ENCODE assay signal across 8 cellular contexts in the genomic region with DNA sequence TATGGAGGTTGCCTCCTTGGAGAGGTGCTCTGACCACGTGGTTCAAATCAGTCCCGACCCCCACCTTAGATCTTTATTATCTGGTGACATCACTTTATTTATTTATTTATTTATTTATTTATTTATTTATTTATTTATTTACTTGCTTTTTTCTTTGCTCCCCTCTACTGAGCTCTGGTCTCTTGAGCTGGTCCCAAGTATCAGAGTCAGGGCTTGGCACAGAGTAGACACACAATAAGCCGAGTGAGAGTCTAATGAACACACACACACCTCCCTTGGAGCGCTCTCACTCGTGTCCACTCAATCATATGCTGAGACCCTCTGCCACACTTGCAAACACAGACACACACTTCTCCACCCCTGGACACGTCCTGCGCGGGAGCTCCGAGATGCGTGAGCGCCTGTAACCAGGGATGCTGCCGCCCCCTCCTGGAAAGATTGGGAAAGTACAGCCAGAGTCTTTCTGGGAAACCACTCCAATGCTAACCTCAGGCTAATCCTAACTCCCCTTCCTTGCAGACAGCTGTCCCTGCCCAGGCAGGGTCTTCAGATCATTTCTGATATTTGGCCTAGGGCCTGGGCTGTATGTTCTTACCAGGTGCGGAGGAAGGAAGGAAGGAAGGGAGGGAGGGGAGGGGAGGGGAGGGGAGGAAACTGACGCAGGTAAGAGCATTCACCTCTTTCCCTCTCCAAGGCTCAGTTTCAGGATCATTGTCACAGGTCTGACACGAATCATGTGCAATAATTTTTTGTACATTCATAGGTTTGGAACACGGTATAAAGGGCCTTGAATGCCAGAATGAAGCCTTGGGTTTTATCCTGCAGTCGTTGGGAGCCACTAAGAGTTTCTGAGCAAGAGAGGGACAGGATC.
DNase-seq lines count a peak whose midpoint lies in the region; ATAC-seq and TF ChIP-seq lines count a peak whose summit lies in the region.

No MANE protein-coding gene starts in this region.

- BruUV-seq in A673 (replicated peaks; lab: Mats Ljungman, UMichigan): no TSS peak

- H3K4me1 ChIP-seq in A673 (ENCODE audit: insufficient read depth, low read length, poor library complexity, severe bottlenecking): no peaks in the 10 kb centered on the region
- H3K4me1 ChIP-seq in liver (ENCODE audit: control insufficient read depth in 4 of 4, insufficient read depth in 4 of 4, low read length in 3 of 4): peaks cover 0 to 3% (median 1%) of the 10 kb centered on the region in 4 donors

- POLR2A ChIA-PET in A673 (lab: Charles Lee; ENCODE audit: low non-redundant PET): interaction anchor here (0.6 kb wide), 2 partner anchors 10 to 65 kb away, joined by 4 to 11 read pairs; no protein-coding TSS in a partner anchor

- no peak overlapping the region for H3K27ac Mint-ChIP-seq in chondrocyte (ENCODE audit: unreplicated experiment)

- no peaks in the 10 kb centered on the region for H3K9me3 Mint-ChIP-seq in chondrocyte (ENCODE audit: low read depth)

- in situ Hi-C loops in GM13976 (cut with MboI; ENCODE audit: low sequenced_read_pairs, unreplicated experiment): loop anchor here (25.0 kb wide), 1 partner anchor 410 kb away; no protein-coding TSS in a partner anchor

- H3K4me3 Mint-ChIP-seq in chondrocyte (ENCODE audit: unreplicated experiment): no peak overlapping the region

- TF ChIP-seq RAD21 in liver (IDR thresholded peaks at IDR 0.05): peak; percentile 94 to 97

- H3K36me3 Mint-ChIP-seq in chondrocyte (ENCODE audit: low read depth): no peaks in the 10 kb centered on the region

- no peak overlapping the region for H3K27ac ChIP-seq in A673 (ENCODE audit: low read depth, low read length, poor library complexity, severe bottlenecking)
- H3K27ac ChIP-seq in liver (ENCODE audit: low read depth in 1 of 2, low read length in 2 of 2): no peak overlapping the region

- H3K27me3 ChIP-seq in A673 (replicated peaks; ENCODE audit: insufficient read depth, low read depth, low read length, poor library complexity) (no peaks in the 10 kb centered on the region), liver (ENCODE audit: control insufficient read depth in 4 of 4, insufficient read depth in 4 of 4, low read length in 3 of 4) (peaks cover 0 to 3% (median 0%) of the 10 kb centered on the region in 4 donors)

- WGBS in liver: 19% methylated on average over 17 of the region's 17 CpGs

- H3K27me3 Mint-ChIP-seq in chondrocyte (ENCODE audit: low read depth): peaks cover 24% of the 10 kb centered on the region

- no peaks in the 10 kb centered on the region for H3K36me3 ChIP-seq in A673 (ENCODE audit: insufficient read depth, low read length, poor library complexity, severe bottlenecking)
- no peaks in the 10 kb centered on the region for H3K36me3 ChIP-seq in liver (ENCODE audit: control insufficient read depth in 4 of 4, insufficient read depth in 3 of 4, low read depth in 1 of 4, low read length in 3 of 4)

- H3K4me1 Mint-ChIP-seq in chondrocyte (ENCODE audit: low read depth): peaks cover 4% of the 10 kb centered on the region

- intact Hi-C loops in A673 (cut with micrococcal nuclease; ENCODE audit: unreplicated experiment): loop anchor here (1.0 to 10.0 kb wide), 5 partner anchors 166 to 408 kb away; no protein-coding TSS in a partner anchor

- H3K4me3 ChIP-seq in A673 (ENCODE audit: low read depth, low read length, poor library complexity, severe bottlenecking) (no peak overlapping the region), liver (ENCODE audit: low read depth in 1 of 3, low read length in 3 of 3) (no peak overlapping the region)

- TF ChIP-seq CTCF in A673 (conservative IDR thresholded peaks at IDR 0.05; ENCODE audit: low read depth, low read length): peak; percentile 93
- peak; percentile 89 for TF ChIP-seq CTCF in GM13976 (IDR thresholded peaks at IDR 0.05; ENCODE audit: borderline replicate concordance, control extremely low read depth, extremely low read depth, insufficient read depth, missing control alignments)
- TF ChIP-seq CTCF in chondrocyte (IDR thresholded peaks at IDR 0.05): peak; percentile 93
- TF ChIP-seq CTCF in liver (IDR thresholded peaks at IDR 0.05; ENCODE audit: low read depth, low read length, missing input control): peak; percentile 90

- ATAC-seq in HG03039 (IDR thresholded peaks at IDR 0.05; ENCODE audit: unreplicated experiment): no peak

- no peak overlapping the region for H3K9ac ChIP-seq in liver (ENCODE audit: low read depth in 1 of 2, low read length in 2 of 2)

- CTCF ChIA-PET in A673 (lab: Charles Lee): interaction anchor here (0.9 to 1.5 kb wide), 7 partner anchors 11 to 408 kb away, joined by 3 to 10 read pairs (median 7); no protein-coding TSS in a partner anchor

- DNase-seq in A673 (ENCODE audit: low spot score): peak; percentile 72
- peak; percentile 80 for DNase-seq in GM13976 (ENCODE audit: low spot score)
- peak; percentile 80 for DNase-seq in NCI-H2171 treated with DMSO at 0.1 percent for 48 hours (lab: John Stamatoyannopoulos, UW)
- DNase-seq in activated CD4-positive, alpha-beta T cell treated with anti-CD3 and anti-CD28 coated beads for 4 hours: peak; percentile 59 to 69
- DNase-seq in chondrocyte (ENCODE audit: low spot score): no peak
- peak; percentile 18 to 55 (median 37) for DNase-seq in stimulated activated CD4-positive, alpha-beta T cell treated with anti-CD3 and anti-CD28 coated beads, TNF-alpha, amount 100 ng/mL, for 1 hour (ENCODE audit: low read depth in 3 of 3, low spot score in 1 of 3)

- H3K9me3 ChIP-seq in A673 (ENCODE audit: low read depth, low read length, poor library complexity, severe bottlenecking): no peaks in the 10 kb centered on the region
- no peaks in the 10 kb centered on the region for H3K9me3 ChIP-seq in liver (ENCODE audit: control insufficient read depth in 4 of 4, low read length in 3 of 4)

TF ChIP-seq in liver, 16 proteins besides CTCF, POLR2A, EP300 and RAD21:
- TF ChIP-seq, protein P1, sequence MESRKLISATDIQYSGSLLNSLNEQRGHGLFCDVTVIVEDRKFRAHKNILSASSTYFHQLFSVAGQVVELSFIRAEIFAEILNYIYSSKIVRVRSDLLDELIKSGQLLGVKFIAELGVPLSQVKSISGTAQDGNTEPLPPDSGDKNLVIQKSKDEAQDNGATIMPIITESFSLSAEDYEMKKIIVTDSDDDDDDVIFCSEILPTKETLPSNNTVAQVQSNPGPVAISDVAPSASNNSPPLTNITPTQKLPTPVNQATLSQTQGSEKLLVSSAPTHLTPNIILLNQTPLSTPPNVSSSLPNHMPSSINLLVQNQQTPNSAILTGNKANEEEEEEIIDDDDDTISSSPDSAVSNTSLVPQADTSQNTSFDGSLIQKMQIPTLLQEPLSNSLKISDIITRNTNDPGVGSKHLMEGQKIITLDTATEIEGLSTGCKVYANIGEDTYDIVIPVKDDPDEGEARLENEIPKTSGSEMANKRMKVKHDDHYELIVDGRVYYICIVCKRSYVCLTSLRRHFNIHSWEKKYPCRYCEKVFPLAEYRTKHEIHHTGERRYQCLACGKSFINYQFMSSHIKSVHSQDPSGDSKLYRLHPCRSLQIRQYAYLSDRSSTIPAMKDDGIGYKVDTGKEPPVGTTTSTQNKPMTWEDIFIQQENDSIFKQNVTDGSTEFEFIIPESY (IDR thresholded peaks at IDR 0.05): no peak
- TF ChIP-seq JUND (IDR thresholded peaks at IDR 0.05): no peak
- no peak for TF ChIP-seq YY1 (IDR thresholded peaks at IDR 0.05)
- TF ChIP-seq, protein P2, sequence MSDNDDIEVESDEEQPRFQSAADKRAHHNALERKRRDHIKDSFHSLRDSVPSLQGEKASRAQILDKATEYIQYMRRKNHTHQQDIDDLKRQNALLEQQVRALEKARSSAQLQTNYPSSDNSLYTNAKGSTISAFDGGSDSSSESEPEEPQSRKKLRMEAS (IDR thresholded peaks at IDR 0.05): no peak
- TF ChIP-seq TAF1 (conservative IDR thresholded peaks at IDR 0.05): no peak
